ENCODE assay signal across 8 cellular contexts in the genomic region with DNA sequence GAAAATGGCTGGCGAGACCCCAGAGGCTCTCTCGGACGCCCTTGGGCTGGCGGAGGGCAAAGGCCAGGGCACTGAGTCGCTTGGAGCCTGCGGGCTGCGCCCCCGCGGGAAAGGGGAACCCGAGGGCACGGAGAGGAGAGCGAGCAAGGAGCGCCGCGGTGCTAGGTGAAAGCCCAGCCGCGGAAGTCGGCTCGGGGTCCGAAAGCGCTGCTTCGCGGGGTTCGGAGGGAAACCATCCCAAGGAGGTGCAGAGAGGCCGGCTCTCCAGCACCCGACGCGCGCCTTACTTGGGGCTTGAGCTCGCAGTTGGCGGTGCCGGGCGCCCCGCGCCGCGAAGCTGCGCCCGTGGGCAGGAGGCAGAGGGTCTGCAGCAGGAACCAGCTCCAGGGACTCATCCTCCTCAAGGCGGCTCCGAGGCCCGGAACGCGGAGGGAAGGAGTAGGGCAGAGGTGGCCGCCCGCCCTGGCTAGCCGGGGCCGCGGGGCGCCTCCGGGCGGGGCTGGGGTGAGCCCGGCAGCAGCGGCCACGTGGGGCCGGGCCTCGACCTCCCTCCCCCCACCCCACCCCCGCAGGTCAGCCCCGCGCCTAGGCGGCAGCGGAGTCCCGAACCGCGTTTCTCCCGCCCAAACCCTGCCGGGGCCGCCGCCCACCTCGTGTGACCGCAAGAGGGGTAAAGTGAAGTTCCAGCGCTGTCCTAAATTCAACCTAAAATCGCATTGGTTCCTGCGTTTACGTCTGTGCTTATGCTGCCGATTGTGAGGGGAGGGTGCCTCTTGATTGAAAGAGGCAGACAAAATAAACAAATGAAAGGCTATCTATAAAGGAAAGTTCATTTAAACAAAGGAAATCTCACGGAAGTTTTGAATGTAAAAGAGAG. TPM values are rescaled to one million over a fixed set of nuclear protein-coding genes. Genes with fewer than 3 reads are reported as not detected.
DNase-seq lines count a peak whose midpoint lies in the region; ATAC-seq and TF ChIP-seq lines count a peak whose summit lies in the region.

A gene with protein sequence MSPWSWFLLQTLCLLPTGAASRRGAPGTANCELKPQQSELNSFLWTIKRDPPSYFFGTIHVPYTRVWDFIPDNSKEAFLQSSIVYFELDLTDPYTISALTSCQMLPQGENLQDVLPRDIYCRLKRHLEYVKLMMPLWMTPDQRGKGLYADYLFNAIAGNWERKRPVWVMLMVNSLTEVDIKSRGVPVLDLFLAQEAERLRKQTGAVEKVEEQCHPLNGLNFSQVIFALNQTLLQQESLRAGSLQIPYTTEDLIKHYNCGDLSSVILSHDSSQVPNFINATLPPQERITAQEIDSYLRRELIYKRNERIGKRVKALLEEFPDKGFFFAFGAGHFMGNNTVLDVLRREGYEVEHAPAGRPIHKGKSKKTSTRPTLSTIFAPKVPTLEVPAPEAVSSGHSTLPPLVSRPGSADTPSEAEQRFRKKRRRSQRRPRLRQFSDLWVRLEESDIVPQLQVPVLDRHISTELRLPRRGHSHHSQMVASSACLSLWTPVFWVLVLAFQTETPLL (minus strand): TSS at position 440 of the 877 bp plus-strand sequence. CDS start 45 bp downstream, at position 395.

- H3K9me3 ChIP-seq in Karpas-422 (ENCODE audit: low read length) (no peaks in the 10 kb centered on the region), parathyroid adenoma (ENCODE audit: control insufficient read depth, low read length) (no peaks in the 10 kb centered on the region)

- H3K36me3 ChIP-seq in Karpas-422 (ENCODE audit: insufficient read depth, low read length), result no peaks in the 10 kb centered on the region
- H3K36me3 ChIP-seq in parathyroid adenoma (ENCODE audit: control insufficient read depth, insufficient read depth, low read length), result no peaks in the 10 kb centered on the region

- H3K9ac ChIP-seq in Karpas-422 (ENCODE audit: low read length) (peak within 1 kb of the TSS; percentile 50), parathyroid adenoma (no peak within 1 kb of the TSS)

- H2AFZ ChIP-seq in Karpas-422 (ENCODE audit: low read length) (peak within 1 kb of the TSS; percentile 82), parathyroid adenoma (peak within 1 kb of the TSS; percentile 77)

- ATAC-seq in HG02938 (IDR thresholded peaks at IDR 0.05; ENCODE audit: unreplicated experiment), result no peak

- H3K9me2 ChIP-seq in Karpas-422 (replicated peaks; ENCODE audit: insufficient read depth, low read length), result no peaks in the 10 kb centered on the region

- H3K27me3 ChIP-seq in Karpas-422 (ENCODE audit: low read length), result no peaks in the 10 kb centered on the region
- no peaks in the 10 kb centered on the region for H3K27me3 ChIP-seq in parathyroid adenoma (ENCODE audit: control insufficient read depth, insufficient read depth, low read length)

- DNase-seq in DMS 273 (lab: John Stamatoyannopoulos, UW; ENCODE audit: unreplicated experiment) (peak; percentile 75), Karpas-422 (no peak), fibroblast of villous mesenchyme (ENCODE audit: low read depth) (no peak), Ammon's horn (ENCODE audit: low spot score) (no peak), NCI-H526 treated with DMSO at 0.1 percent for 48 hours (lab: John Stamatoyannopoulos, UW) (no peak)
- peak; percentile 64 for DNase-seq in activated T-cell treated with anti-CD3 and anti-CD28 coated beads, Interleukin-2, amount 50 U/mL, for 1 hour

- H3K4me1 ChIP-seq in Karpas-422 (ENCODE audit: low read length), result peaks cover 22% of the 10 kb centered on the region
- H3K4me1 ChIP-seq in parathyroid adenoma, result peaks cover 8% of the 10 kb centered on the region

- H3K4me2 ChIP-seq in Karpas-422 (ENCODE audit: low read depth, low read length, poor library complexity, severe bottlenecking) (peak within 1 kb of the TSS; percentile 80), parathyroid adenoma (ENCODE audit: low read length) (peak within 1 kb of the TSS; percentile 75)

- H3K79me2 ChIP-seq in Karpas-422 (ENCODE audit: low read length), result no peaks in the 10 kb centered on the region
- no peaks in the 10 kb centered on the region for H3K79me2 ChIP-seq in parathyroid adenoma

- TF ChIP-seq CTCF in fibroblast of villous mesenchyme (IDR thresholded peaks at IDR 0.05; ENCODE audit: insufficient read depth, low read depth, low read length), result no peak
- no peak for TF ChIP-seq CTCF in parathyroid adenoma (IDR thresholded peaks at IDR 0.05)

- no peaks in the 10 kb centered on the region for H4K20me1 ChIP-seq in Karpas-422 (ENCODE audit: insufficient read depth, low read depth, low read length)

- no peak within 1 kb of the TSS for H3K27ac ChIP-seq in Karpas-422 (ENCODE audit: low read length)
- no peak within 1 kb of the TSS for H3K27ac ChIP-seq in parathyroid adenoma

- H3K4me3 ChIP-seq in Karpas-422 (ENCODE audit: low read length) (peak within 1 kb of the TSS; percentile 58), fibroblast of villous mesenchyme (ENCODE audit: low read depth, low read length) (peak within 1 kb of the TSS; percentile 59), parathyroid adenoma (ENCODE audit: low read depth, low read length) (peak within 1 kb of the TSS; percentile 66)

RNA-seq across cellular contexts. Expression of the gene that starts here (rescaled TPM):
- total RNA-seq in Karpas-422 (2014; rRNA removed; shearing (Covaris generic); ENCODE audit: low replicate concordance), result 0.04 and 2.4 TPM in 2 replicates
- total RNA-seq in fibroblast of villous mesenchyme, result 1.3 and 1.7 TPM in 2 replicates

Comparison
In these comparisons a context has a peak if more than half of its experiments do, and no peak if none do; other contexts are left out.
1. DNase-seq: peak in DMS 273 (single experiment) and activated T-cell treated with anti-CD3 and anti-CD28 coated beads, Interleukin-2, amount 50 U/mL, for 1 hour (single experiment); none in Karpas-422 (single experiment), fibroblast of villous mesenchyme (single experiment), Ammon's horn (single experiment) and NCI-H526 treated with DMSO at 0.1 percent for 48 hours (single experiment).
2. Peak in every context shown above with its lines, with median percentiles within 50 percentile points of each other: H3K4me3 ChIP-seq.